ENCODE assay signal across 9 cellular contexts in the genomic region with DNA sequence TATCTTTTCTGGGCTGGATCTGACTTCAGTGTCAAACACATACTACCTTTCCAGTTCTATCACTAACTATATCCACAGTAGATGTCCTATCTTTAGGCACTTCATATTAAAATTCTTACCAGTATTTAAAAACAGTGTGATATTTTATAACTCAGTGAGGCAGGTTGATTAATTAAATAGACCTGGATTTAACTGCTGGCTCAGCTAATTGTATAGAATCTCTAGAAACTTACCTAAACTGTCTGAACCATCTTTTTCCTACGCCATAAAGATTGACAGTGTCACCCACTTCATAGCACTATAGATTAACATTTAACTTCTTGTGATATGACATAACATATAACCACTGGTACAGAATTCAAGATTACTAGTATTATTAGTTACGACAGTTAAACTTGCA.
"Had no signal": no experiment of that assay in that cellular context is flagged by ENCODE, and none has a peak within 500 bp of the region (broad histone marks: within the 10 kb centered on the region; RNA-seq: fewer than 3 reads in every experiment).

No MANE protein-coding gene starts in this region.

- H3K27ac ChIP-seq: GM23248 had no signal

- H3K9me3 Mint-ChIP-seq: GM23338, HFFc6 had no signal

- H3K27ac Mint-ChIP-seq: GM23338, H9, HFFc6 had no signal

- H3K4me3 ChIP-seq: GM23248, GM23338, HAP-1 had no signal

- FAIRE-seq: H1, H54 had no signal

- H3K36me3 ChIP-seq: HAP-1 had no signal

- H3K4me1 Mint-ChIP-seq: GM23338, H9 had no signal

- DNase-seq: GM23248, GOT3, H7, H9, HFFc6 had no signal

- H3K4me3 Mint-ChIP-seq: GM23338, H9, HFFc6 had no signal

- H2AFZ ChIP-seq: GM23248, GM23338 had no signal

- H3K4me2 ChIP-seq: GM23338 had no signal

- H3K9me3 ChIP-seq: HAP-1 had no signal

- ATAC-seq: GM23338 had no signal

- H3K9ac ChIP-seq: GM23248 had no signal
